ENCODE assay signal across 17 cellular contexts in genomic region chr4:7359302-7360063, GRCh38.
A peak's percentile ranks its signal among the peaks of the same experiment; 100 is the strongest.
DNase-seq lines count a peak whose midpoint lies in the region; ATAC-seq lines count a peak whose summit lies in the region.
"Had no signal": no experiment of that assay in that cellular context is flagged by ENCODE, and none has a peak within 500 bp of the region (broad histone marks: within the 10 kb centered on the region; RNA-seq: fewer than 3 reads in every experiment).

No MANE protein-coding gene starts in this region.

- POLR2A ChIA-PET in naive thymus-derived CD8-positive, alpha-beta T cell (lab: Charles Lee): no interaction called here

- no peak overlapping the region for H3K27ac Mint-ChIP-seq in naive thymus-derived CD8-positive, alpha-beta T cell
- H3K27ac Mint-ChIP-seq: CD4-positive, alpha-beta memory T cell; immature natural killer cell had no signal

- no peak overlapping the region for H3K4me3 Mint-ChIP-seq in naive thymus-derived CD8-positive, alpha-beta T cell
- H3K4me3 Mint-ChIP-seq: CD4-positive, alpha-beta memory T cell; immature natural killer cell had no signal

- peak overlapping the region; percentile 75 for H3K4me2 ChIP-seq in BLaER1

- H3K36me3 ChIP-seq in BLaER1: no peaks in the 10 kb centered on the region
- H3K36me3 ChIP-seq: pancreas, right lobe of liver had no signal

- peaks cover 0 to 3% (median 0%) of the 10 kb centered on the region in 5 donors for H3K27me3 Mint-ChIP-seq in naive thymus-derived CD8-positive, alpha-beta T cell

- peak; percentile 66 for DNase-seq in NCI-H1092 (lab: John Stamatoyannopoulos, UW)
- DNase-seq in NCI-H345 (lab: John Stamatoyannopoulos, UW): peak; percentile 66
- no peak for DNase-seq in naive thymus-derived CD8-positive, alpha-beta T cell
- no peak for DNase-seq in RPMI8226
- no peak for DNase-seq in H4 (ENCODE audit: low spot score)
- no peak for DNase-seq in iPS-NIHi7 (ENCODE audit: extremely low spot score)
- DNase-seq: activated naive CD4-positive, alpha-beta T cell treated with anti-CD3 and anti-CD28 coated beads, Interleukin-2, amount 50 U/mL, for 16 hours; activated T-cell treated with anti-CD3 and anti-CD28 coated beads, Interleukin-2, amount 50 U/mL, for 48 hours; CD4-positive, alpha-beta memory T cell; GOT3; immature natural killer cell; right lobe of liver; stimulated activated CD4-positive, alpha-beta T cell treated with anti-CD3 and anti-CD28 coated beads, Interleukin-15, amount 100 ng/mL, for 24 hours had no signal

- H3K9me3 ChIP-seq in BLaER1: peaks cover 3% of the 10 kb centered on the region; the same call in 1 of the 2 replicates
- H3K9me3 ChIP-seq: pancreas, right lobe of liver had no signal

- no peaks in the 10 kb centered on the region for H4K20me1 ChIP-seq in BLaER1

- no peaks in the 10 kb centered on the region for H3K27me3 ChIP-seq in BLaER1
- H3K27me3 ChIP-seq: pancreas, right lobe of liver had no signal

- H3K36me3 Mint-ChIP-seq in naive thymus-derived CD8-positive, alpha-beta T cell: no peaks in the 10 kb centered on the region
- H3K36me3 Mint-ChIP-seq: CD4-positive, alpha-beta memory T cell; immature natural killer cell had no signal

- H3K27ac ChIP-seq in BLaER1 (0 out of 2 replicates have a peak overlapping the region, but pooled peaks have one; percentile 13), cingulate gyrus (ENCODE audit: low read depth, low read length) (peak overlapping the region; percentile 95)
- H3K27ac ChIP-seq: pancreas, right lobe of liver had no signal

- no peak overlapping the region for H3K4me3 ChIP-seq in BLaER1
- H3K4me3 ChIP-seq: pancreas, right lobe of liver had no signal

- peaks cover 67% of the 10 kb centered on the region for H3K4me1 ChIP-seq in BLaER1
- H3K4me1 ChIP-seq: pancreas, right lobe of liver had no signal

- no peak for ATAC-seq in naive thymus-derived CD8-positive, alpha-beta T cell
- ATAC-seq: activated CD4-positive, CD25-positive, alpha-beta regulatory T cell treated with anti-CD3 and anti-CD28 coated beads, Interleukin-2, amount 50 U/mL, for 24 hours; pancreas; right lobe of liver had no signal

- H3K4me1 Mint-ChIP-seq in naive thymus-derived CD8-positive, alpha-beta T cell: no peaks in the 10 kb centered on the region
- H3K4me1 Mint-ChIP-seq: CD4-positive, alpha-beta memory T cell; immature natural killer cell had no signal

- H3K9me3 Mint-ChIP-seq in naive thymus-derived CD8-positive, alpha-beta T cell: peaks cover 0 to 2% (median 0%) of the 10 kb centered on the region in 9 donors

- H3K9ac ChIP-seq in BLaER1: no peak overlapping the region

Comparison
In these comparisons a context has a peak if more than half of its experiments do, and no peak if none do; other contexts are left out.
1. DNase-seq: peak in NCI-H1092 (single experiment) and NCI-H345 (single experiment); none in naive thymus-derived CD8-positive, alpha-beta T cell (0 of 10), RPMI8226 (single experiment), H4 (single experiment) and iPS-NIHi7 (single experiment).